9 cellular contexts compared by ENCODE assay signal in genomic region chr9:14692536-14692917, GRCh38. TPM values are rescaled to one million over a fixed set of nuclear protein-coding genes. Genes with fewer than 3 reads are reported as not detected.
DNase-seq lines count a peak whose midpoint lies in the region; ATAC-seq and TF ChIP-seq lines count a peak whose summit lies in the region.
"Had no signal": no experiment of that assay in that cellular context is flagged by ENCODE, and none has a peak within 500 bp of the region (broad histone marks: within the 10 kb centered on the region; RNA-seq: fewer than 3 reads in every experiment).

No MANE protein-coding gene starts in this region.

- DNase-seq in AG04450 (ENCODE audit: low read depth, low spot score) (no peak), left ventricle myocardium inferior (no peak), retinal pigment epithelial cell (ENCODE audit: low read depth) (no peak), AML-193 (lab: John Stamatoyannopoulos, UW) (no peak)

- no peak for TF ChIP-seq CTCF in AG04450 (IDR thresholded peaks at IDR 0.05; ENCODE audit: low read depth, low read length)
- TF ChIP-seq CTCF in HEK293 (tag by site-specific recombination; IDR thresholded peaks at IDR 0.05) = no peak
- no peak for TF ChIP-seq CTCF in WI38 (IDR thresholded peaks at IDR 0.05; ENCODE audit: low read depth, low read length)
- TF ChIP-seq CTCF in left ventricle myocardium inferior (IDR thresholded peaks at IDR 0.05; ENCODE audit: borderline replicate concordance) = no peak
- TF ChIP-seq CTCF in retinal pigment epithelial cell (conservative IDR thresholded peaks at IDR 0.05; ENCODE audit: low read depth, low read length) = no peak

- H3K27me3 ChIP-seq in AG04450 (ENCODE audit: control insufficient read depth, insufficient read depth, low read length) (peaks cover 6% of the 10 kb centered on the region), left ventricle myocardium inferior (ENCODE audit: low read depth) (no peaks in the 10 kb centered on the region)

- peak overlapping the region; percentile 85 for H3K4me3 ChIP-seq in AG04450 (ENCODE audit: low read depth, low read length)
- H3K4me3 ChIP-seq in HEK293 (ENCODE audit: low read depth, low read length) = peak overlapping the region; percentile 93
- peak overlapping the region; percentile 72 for H3K4me3 ChIP-seq in WI38 (ENCODE audit: low read depth, low read length)
- H3K4me3 ChIP-seq in left ventricle myocardium inferior = peak overlapping the region; percentile 90
- peak overlapping the region; percentile 87 for H3K4me3 ChIP-seq in retinal pigment epithelial cell (ENCODE audit: low read length)

- ATAC-seq in activated CD4-positive, CD25-positive, alpha-beta regulatory T cell treated with anti-CD3 and anti-CD28 coated beads, Interleukin-2, amount 50 U/mL, for 24 hours = no peak
- no peak for ATAC-seq in HG03378 (IDR thresholded peaks at IDR 0.05; ENCODE audit: unreplicated experiment)

- intact Hi-C loops in left ventricle myocardium inferior (cut with micrococcal nuclease) = no loop called here

- CTCF ChIA-PET in AG04450 (lab: Charles Lee) (interaction anchor here (1.3 kb wide), 2 partner anchors 31 to 76 kb away, joined by 7 read pairs; no protein-coding TSS in a partner anchor), HEK293 (lab: Yijun Ruan, JAX) (interaction anchor here (0.6 to 1.2 kb wide), 5 partner anchors 31 to 429 kb away, joined by 3 to 6 read pairs (median 3); no protein-coding TSS in a partner anchor)

- H3K4me1 ChIP-seq in HEK293 (ENCODE audit: control insufficient read depth, insufficient read depth, low read length) (peaks cover 7% of the 10 kb centered on the region; the same call in 1 of the 2 replicates), left ventricle myocardium inferior (peaks cover 24% of the 10 kb centered on the region)

- H3K9me3 ChIP-seq in AG04450 (ENCODE audit: control insufficient read depth, insufficient read depth, low read length) (no peaks in the 10 kb centered on the region; the same call in 1 of the 2 replicates), HEK293 (ENCODE audit: control insufficient read depth, insufficient read depth, low read depth, low read length) (no peaks in the 10 kb centered on the region), left ventricle myocardium inferior (replicated peaks) (no peaks in the 10 kb centered on the region)

- H3K27ac ChIP-seq in AG04450 (ENCODE audit: low read depth, low read length) = no peak overlapping the region
- peak overlapping the region; percentile 89 for H3K27ac ChIP-seq in HEK293 (ENCODE audit: extremely low read depth, low read depth, low read length)
- H3K27ac ChIP-seq in left ventricle myocardium inferior (replicated peaks) = peak overlapping the region; percentile 58

- POLR2A ChIA-PET in AG04450 (lab: Yijun Ruan, JAX) = interaction anchor here (0.6 kb wide), 2 partner anchors 63 to 209 kb away, joined by 3 to 6 read pairs; no protein-coding TSS in a partner anchor
- POLR2A ChIA-PET in HEK293 (lab: Yijun Ruan, JAX) = interaction anchor here (0.5 to 1.3 kb wide), 4 partner anchors 30 to 114 kb away, joined by 3 to 6 read pairs (median 4); partner anchors contain the start of gene CER1

- H3K36me3 ChIP-seq in HEK293 (ENCODE audit: control insufficient read depth in 2 of 2, insufficient read depth in 1 of 2, low read length in 2 of 2) (peaks cover 0 to 16% of the 10 kb centered on the region in 2 experiments; a peak in 1 of 3 replicates), left ventricle myocardium inferior (peaks cover 27% of the 10 kb centered on the region)

TF ChIP-seq in HEK293, 187 proteins besides CTCF, POLR2A, EP300 and RAD21 (continues in another document):
- TF ChIP-seq ZFP3 (tag by site-specific recombination; IDR thresholded peaks at IDR 0.05; ENCODE audit: low read depth) (no peak), ZNF354C (tag by site-specific recombination; IDR thresholded peaks at IDR 0.05; ENCODE audit: borderline replicate concordance, low read depth) (no peak), SCRT2 (tag by site-specific recombination; IDR thresholded peaks at IDR 0.05) (peak; percentile 96), PRDM2 (tag by site-specific recombination; IDR thresholded peaks at IDR 0.05; ENCODE audit: borderline replicate concordance) (no peak), SCRT1 (tag by site-specific recombination; IDR thresholded peaks at IDR 0.05; ENCODE audit: borderline replicate concordance) (peak; percentile 73), ZNF658 (tag by site-specific recombination; IDR thresholded peaks at IDR 0.05) (no peak), ZNF670 (tag by site-specific recombination; IDR thresholded peaks at IDR 0.05; ENCODE audit: low read depth) (no peak), ZNF530 (tag by site-specific recombination; IDR thresholded peaks at IDR 0.05; ENCODE audit: low read depth) (no peak), ZNF768 (tag by site-specific recombination; IDR thresholded peaks at IDR 0.05) (no peak), BCL6B (tag by site-specific recombination; IDR thresholded peaks at IDR 0.05) (no peak), BCL11A (tag by site-specific recombination; IDR thresholded peaks at IDR 0.05; ENCODE audit: low read depth) (no peak)

RNA-seq across cellular contexts. Expression of gene ZDHHC21, which starts 0.7 kb away (rescaled TPM):
- 4.7 and 6.6 TPM in 2 replicates for polyA plus RNA-seq in AG04450 (2011; rRNA removed)
- 5.0 and 6.5 TPM in 2 replicates for polyA minus RNA-seq in AG04450 (2011; rRNA and poly(A)+ RNA removed)
- 7.9 TPM for total RNA-seq in left ventricle myocardium inferior

RNA-seq across cellular contexts. Expression of gene CER1, which starts 30.0 kb away (rescaled TPM):
- not detected in 2 replicates for polyA plus RNA-seq in AG04450 (2011; rRNA removed)
- polyA minus RNA-seq in AG04450 (2011; rRNA and poly(A)+ RNA removed) = not detected in 2 replicates
- total RNA-seq in left ventricle myocardium inferior = not detected
- total RNA-seq: pulmonary artery endothelial cell had no signal
